9 cellular contexts compared by ENCODE assay signal in the genomic region with DNA sequence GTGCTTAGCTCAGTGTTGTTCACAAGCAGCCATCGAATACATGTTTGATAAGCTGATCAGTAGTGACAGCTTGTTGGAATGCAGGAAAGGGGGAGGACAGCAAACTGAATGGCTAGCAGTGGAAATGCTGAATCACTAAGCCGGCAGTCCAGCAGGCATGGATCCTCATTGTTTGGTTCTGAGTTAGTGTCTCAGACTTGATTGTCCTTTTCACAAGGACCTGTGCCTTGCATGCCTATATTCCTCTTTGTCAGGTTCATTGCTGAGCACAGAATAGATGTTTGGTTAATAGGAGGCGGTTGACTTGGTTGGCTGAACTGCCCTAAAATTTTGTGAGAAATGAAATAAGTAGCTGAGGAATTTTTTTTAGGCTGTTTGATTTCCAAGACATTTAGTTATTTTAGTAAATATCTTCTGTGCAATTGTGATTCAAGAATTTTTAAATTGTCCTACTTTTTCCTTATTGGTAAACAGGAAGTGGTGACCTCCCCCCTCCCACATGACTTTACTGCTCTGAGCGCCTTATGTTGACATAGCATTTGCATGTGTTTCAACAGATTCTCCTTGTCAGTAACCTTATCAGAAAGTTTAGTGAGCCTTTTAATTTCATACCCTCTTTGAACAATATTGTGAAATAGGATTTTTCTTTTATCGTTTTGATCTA. TPM values are rescaled to one million over a fixed set of nuclear protein-coding genes. Genes with fewer than 3 reads are reported as not detected.
DNase-seq lines count a peak whose midpoint lies in the region; ATAC-seq lines count a peak whose summit lies in the region.
"Had no signal": no experiment of that assay in that cellular context is flagged by ENCODE, and none has a peak within 500 bp of the region (broad histone marks: within the 10 kb centered on the region; RNA-seq: fewer than 3 reads in every experiment).

No MANE protein-coding gene starts in this region.

- 13 to 33% methylated on average over 3 of the region's 5 CpGs for WGBS in mesodermal cell (ENCODE audit: insufficient coverage in 2 of 2), 2 experiments

- H3K27ac ChIP-seq in BLaER1 treated with 17β-estradiol and CSF1 and Interleukin-3, amounts not matched to agents 10 nM and 100 nM, result peak overlapping the region in 10 of 11 experiments; percentile 15 to 65 (median 36); a peak in 16 of 22 replicates
- H3K27ac ChIP-seq in mesodermal cell (ENCODE audit: low read depth, low read length, severe bottlenecking), result peak overlapping the region; percentile 97

- peak overlapping the region in 1 of 11 experiments; percentile 24; a peak in 2 of 22 replicates for H3K9ac ChIP-seq in BLaER1 treated with 17β-estradiol and CSF1 and Interleukin-3, amounts not matched to agents 10 nM and 100 nM

- no peaks in the 10 kb centered on the region for H3K9me3 ChIP-seq in BLaER1 treated with 17β-estradiol and CSF1 and Interleukin-3, amounts not matched to agents 10 nM and 100 nM (replicated peaks in 1 of 11)
- no peaks in the 10 kb centered on the region for H3K9me3 ChIP-seq in mesodermal cell (ENCODE audit: control insufficient read depth, low read length)

- H3K27me3 ChIP-seq in BLaER1 treated with 17β-estradiol and CSF1 and Interleukin-3, amounts not matched to agents 10 nM and 100 nM, result no peaks in the 10 kb centered on the region

- H4K20me1 ChIP-seq in BLaER1 treated with 17β-estradiol and CSF1 and Interleukin-3, amounts not matched to agents 10 nM and 100 nM, result no peaks in the 10 kb centered on the region

- H3K4me2 ChIP-seq in BLaER1 treated with 17β-estradiol and CSF1 and Interleukin-3, amounts not matched to agents 10 nM and 100 nM, result peak overlapping the region in 7 of 11 experiments; percentile 8 to 61 (median 44); a peak in 11 of 22 replicates

- H3K4me1 ChIP-seq in BLaER1 treated with 17β-estradiol and CSF1 and Interleukin-3, amounts not matched to agents 10 nM and 100 nM, result peaks cover 0 to 30% (median 9%) of the 10 kb centered on the region in 10 experiments; a peak in 14 of 20 replicates
- peaks cover 41% of the 10 kb centered on the region for H3K4me1 ChIP-seq in mesodermal cell (ENCODE audit: control insufficient read depth, insufficient read depth, low read length, poor library complexity, severe bottlenecking)

- H3K36me3 ChIP-seq in BLaER1 treated with 17β-estradiol and CSF1 and Interleukin-3, amounts not matched to agents 10 nM and 100 nM, result peaks cover 81 to 100% (median 91%) of the 10 kb centered on the region in 11 experiments
- peaks cover 22% of the 10 kb centered on the region for H3K36me3 ChIP-seq in mesodermal cell (ENCODE audit: control insufficient read depth, insufficient read depth, low read length)

- DNase-seq in MV-4-11 (lab: John Stamatoyannopoulos, UW) (peak; percentile 40), dermis blood vessel endothelial cell (peak; percentile 83), NCI-H524 (lab: John Stamatoyannopoulos, UW) (no peak)
- no peak for DNase-seq in activated CD4-positive, CD25-positive, alpha-beta regulatory T cell treated with anti-CD3 and anti-CD28 coated beads, Interleukin-2, amount 50 U/mL, for 72 hours
- DNase-seq in central memory CD4-positive, alpha-beta T cell, result no peak

- H3K4me3 ChIP-seq in BLaER1 treated with 17β-estradiol and CSF1 and Interleukin-3, amounts not matched to agents 10 nM and 100 nM, result no peak overlapping the region
- H3K4me3 ChIP-seq in mesodermal cell (ENCODE audit: extremely low read depth, insufficient read depth, low read length, poor library complexity, severe bottlenecking), result no peak overlapping the region
- H3K4me3 ChIP-seq: GM12878 had no signal

- ATAC-seq in HG02981 (IDR thresholded peaks at IDR 0.05; ENCODE audit: unreplicated experiment), result no peak
- ATAC-seq: GM12878 had no signal

RNA-seq across cellular contexts. Expression of a gene that starts 21.4 kb away (rescaled TPM):
- total RNA-seq in dermis blood vessel endothelial cell, result 4.3 and 8.1 TPM in 2 replicates
- polyA plus RNA-seq in mesodermal cell (2013, experiment 1 of 2), result 28.0 TPM
- polyA plus RNA-seq in mesodermal cell (2013, experiment 2 of 2), result 29.4 TPM

Comparison
In these comparisons a context has a peak if more than half of its experiments do, and no peak if none do; other contexts are left out.
1. DNase-seq: peak in MV-4-11 (single experiment) and dermis blood vessel endothelial cell (single experiment); none in activated CD4-positive, CD25-positive, alpha-beta regulatory T cell treated with anti-CD3 and anti-CD28 coated beads, Interleukin-2, amount 50 U/mL, for 72 hours (single experiment), central memory CD4-positive, alpha-beta T cell (single experiment) and NCI-H524 (0 of 2).